ENCODE assay signal across 8 cellular contexts in the genomic region with DNA sequence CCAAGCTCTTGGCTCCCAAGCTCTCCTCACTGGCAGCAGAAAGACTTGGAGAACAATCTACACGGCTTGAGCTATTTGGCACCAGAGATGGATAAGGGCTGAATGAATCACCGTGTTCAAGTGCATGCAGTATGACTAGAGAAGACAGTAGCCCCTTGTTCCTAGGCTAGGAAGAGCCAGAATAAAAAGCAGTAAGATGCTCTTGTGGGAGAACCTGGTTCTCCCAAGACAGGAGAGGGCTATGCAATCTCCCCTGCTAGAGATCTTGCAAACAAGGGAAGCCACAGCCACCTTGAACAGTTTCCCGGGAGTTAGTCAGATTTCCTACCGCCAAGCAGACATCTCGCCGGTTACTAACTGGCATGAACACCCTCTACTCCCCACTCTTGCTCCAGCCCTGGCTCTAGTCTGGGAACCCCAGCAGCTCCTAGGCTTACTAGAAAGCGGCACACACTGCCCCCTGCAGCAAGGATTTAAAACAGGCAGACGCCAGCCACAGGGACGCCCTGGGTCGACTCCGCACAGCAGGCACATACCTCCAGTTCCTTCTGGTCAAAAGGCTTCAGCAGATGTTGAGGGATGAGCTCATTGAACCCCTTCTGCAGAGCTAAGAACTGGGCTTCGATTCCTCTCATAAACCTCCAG.
DNase-seq lines count a peak whose midpoint lies in the region; ATAC-seq and TF ChIP-seq lines count a peak whose summit lies in the region.

No MANE protein-coding gene starts in this region.

- peaks cover 63% of the 10 kb centered on the region for H3K36me3 ChIP-seq in thoracic aorta

- H3K4me1 Mint-ChIP-seq in activated T-helper 1 cell treated with anti-CD3 and anti-CD28 coated beads, Interleukin-12 subunit alpha, Interleukin-12 subunit beta, Interleukin-2, Interleukin-4 antibody, amounts not matched to agents 30 ng/mL and 10 ng/mL and 1 ng/mL, durations not matched to agents 14 hours and 24 hours and 36 hours (ENCODE audit: low read depth): peaks cover 4% of the 10 kb centered on the region

- no peak overlapping the region for H3K4me3 ChIP-seq in thoracic aorta

- CTCF ChIA-PET in GM10248 (lab: Yijun Ruan, JAX): interaction anchor here (0.9 to 5.9 kb wide), 4 partner anchors 9 to 277 kb away, joined by 3 to 36 read pairs (median 4); no protein-coding TSS in a partner anchor

- H3K27me3 ChIP-seq in thoracic aorta (replicated peaks; ENCODE audit: insufficient read depth): no peaks in the 10 kb centered on the region

- TF ChIP-seq CTCF in thoracic aorta (IDR thresholded peaks at IDR 0.05) (peak; percentile 55), GM10248 (IDR thresholded peaks at IDR 0.05; ENCODE audit: control extremely low read depth, extremely low read depth, low read depth, missing control alignments) (no peak)

- POLR2A ChIA-PET in GM10248 (lab: Yijun Ruan, JAX): no interaction called here

- peak overlapping the region; percentile 55 to 74 for H3K27ac ChIP-seq in thoracic aorta

- no peak overlapping the region for H3K4me3 Mint-ChIP-seq in activated T-helper 1 cell treated with anti-CD3 and anti-CD28 coated beads, Interleukin-12 subunit alpha, Interleukin-12 subunit beta, Interleukin-2, Interleukin-4 antibody, amounts not matched to agents 30 ng/mL and 10 ng/mL and 1 ng/mL, durations not matched to agents 14 hours and 24 hours and 36 hours

- intact Hi-C loops in cardiac septum (cut with DNase I): no loop called here
- intact Hi-C loops in activated T-helper 1 cell treated with anti-CD3 and anti-CD28 coated beads, Interleukin-12 subunit alpha, Interleukin-12 subunit beta, Interleukin-2, Interleukin-4 antibody, amounts not matched to agents 30 ng/mL and 10 ng/mL and 1 ng/mL, durations not matched to agents 14 hours and 24 hours and 36 hours (cut with micrococcal nuclease): no loop called here

- no peaks in the 10 kb centered on the region for H3K27me3 Mint-ChIP-seq in activated T-helper 1 cell treated with anti-CD3 and anti-CD28 coated beads, Interleukin-12 subunit alpha, Interleukin-12 subunit beta, Interleukin-2, Interleukin-4 antibody, amounts not matched to agents 30 ng/mL and 10 ng/mL and 1 ng/mL, durations not matched to agents 14 hours and 24 hours and 36 hours (ENCODE audit: insufficient read depth)

- H3K9me3 Mint-ChIP-seq in activated T-helper 1 cell treated with anti-CD3 and anti-CD28 coated beads, Interleukin-12 subunit alpha, Interleukin-12 subunit beta, Interleukin-2, Interleukin-4 antibody, amounts not matched to agents 30 ng/mL and 10 ng/mL and 1 ng/mL, durations not matched to agents 14 hours and 24 hours and 36 hours: no peaks in the 10 kb centered on the region

- peak; percentile 19 for DNase-seq in SKM-1 treated with dmso at 0.1 percent for 144 hours (lab: John Stamatoyannopoulos, UW; ENCODE audit: unreplicated experiment)
- DNase-seq in SKM-1 (lab: John Stamatoyannopoulos, UW; ENCODE audit: unreplicated experiment): no peak
- peak; percentile 21 for DNase-seq in SW480 (ENCODE audit: low spot score)
- DNase-seq in cardiac septum (ENCODE audit: low spot score): peak; percentile 74
- no peak for DNase-seq in thoracic aorta (ENCODE audit: low spot score)
- no peak for DNase-seq in activated T-helper 1 cell treated with anti-CD3 and anti-CD28 coated beads, Interleukin-12 subunit alpha, Interleukin-12 subunit beta, Interleukin-2, Interleukin-4 antibody, amounts not matched to agents 30 ng/mL and 10 ng/mL and 1 ng/mL, durations not matched to agents 14 hours and 24 hours and 36 hours (ENCODE audit: low spot score)
- no peak for DNase-seq in GM10248 (ENCODE audit: extremely low spot score)

- H3K9me3 ChIP-seq in thoracic aorta: no peaks in the 10 kb centered on the region

- H3K27ac Mint-ChIP-seq in activated T-helper 1 cell treated with anti-CD3 and anti-CD28 coated beads, Interleukin-12 subunit alpha, Interleukin-12 subunit beta, Interleukin-2, Interleukin-4 antibody, amounts not matched to agents 30 ng/mL and 10 ng/mL and 1 ng/mL, durations not matched to agents 14 hours and 24 hours and 36 hours: no peak overlapping the region

- peaks cover 49% of the 10 kb centered on the region for H3K36me3 Mint-ChIP-seq in activated T-helper 1 cell treated with anti-CD3 and anti-CD28 coated beads, Interleukin-12 subunit alpha, Interleukin-12 subunit beta, Interleukin-2, Interleukin-4 antibody, amounts not matched to agents 30 ng/mL and 10 ng/mL and 1 ng/mL, durations not matched to agents 14 hours and 24 hours and 36 hours (ENCODE audit: low read depth)

- H3K4me1 ChIP-seq in thoracic aorta (ENCODE audit: control insufficient read depth in 1 of 2, low read depth in 2 of 2): peaks cover 14 to 51% of the 10 kb centered on the region in 2 donors

- ATAC-seq in thoracic aorta (ENCODE audit: insufficient number of reproducible peaks, low FRiP score, low read depth) (peak; percentile 17), GM18868 (IDR thresholded peaks at IDR 0.05; ENCODE audit: unreplicated experiment) (no peak)

Comparison
In these comparisons a context has a peak if more than half of its experiments do, and no peak if none do; other contexts are left out.
1. DNase-seq: peak in SKM-1 treated with dmso at 0.1 percent for 144 hours (single experiment), SW480 (single experiment) and cardiac septum (single experiment); none in SKM-1 (single experiment), thoracic aorta (single experiment), activated T-helper 1 cell treated with anti-CD3 and anti-CD28 coated beads, Interleukin-12 subunit alpha, Interleukin-12 subunit beta, Interleukin-2, Interleukin-4 antibody, amounts not matched to agents 30 ng/mL and 10 ng/mL and 1 ng/mL, durations not matched to agents 14 hours and 24 hours and 36 hours (single experiment) and GM10248 (single experiment).